9 cellular contexts compared by ENCODE assay signal in genomic region chr12:131840643-131841416, GRCh38. TPM values are rescaled to one million over a fixed set of nuclear protein-coding genes. Genes with fewer than 3 reads are reported as not detected.
"Had no signal": no experiment of that assay in that cellular context is flagged by ENCODE, and none has a peak within 500 bp of the region (broad histone marks: within the 10 kb centered on the region; RNA-seq: fewer than 3 reads in every experiment).

No MANE protein-coding gene starts in this region.

- DNase-seq: GM23248, GOT3, H9, HCEC 1CT, KBM-7 had no signal

- FAIRE-seq: H54, HTR-8/SVneo had no signal

- H3K9ac ChIP-seq: GM23248 had no signal

- H2AFZ ChIP-seq: GM23248 had no signal

- H3K4me3 ChIP-seq: GM23248 had no signal

- H3K27ac Mint-ChIP-seq: H9, IgD-negative memory B cell had no signal

- H3K4me3 Mint-ChIP-seq: H9, IgD-negative memory B cell had no signal

- H3K4me1 Mint-ChIP-seq: H9, IgD-negative memory B cell had no signal

- H3K27ac ChIP-seq: GM23248 had no signal

- H3K9me3 Mint-ChIP-seq: H9, IgD-negative memory B cell had no signal

- H3K36me3 Mint-ChIP-seq: IgD-negative memory B cell had no signal

- H3K27me3 Mint-ChIP-seq: IgD-negative memory B cell had no signal

RNA-seq across cellular contexts. Expression of gene MMP17, which starts 12.6 kb away (rescaled TPM):
- total RNA-seq: HT-29 had no signal
